ENCODE assay signal across 9 cellular contexts in genomic region chr12:6697584-6698351, GRCh38. TPM values are rescaled to one million over a fixed set of nuclear protein-coding genes. Genes with fewer than 3 reads are reported as not detected.
DNase-seq lines count a peak whose midpoint lies in the region; ATAC-seq, FAIRE-seq and TF ChIP-seq lines count a peak whose summit lies in the region.
"Had no signal": no experiment of that assay in that cellular context is flagged by ENCODE, and none has a peak within 500 bp of the region (broad histone marks: within the 10 kb centered on the region; RNA-seq: fewer than 3 reads in every experiment).

No MANE protein-coding gene starts in this region.

- H3K27me3 ChIP-seq in MG63: peaks cover 35% of the 10 kb centered on the region
- H3K27me3 ChIP-seq in HepG2 (ENCODE audit: control insufficient read depth in 1 of 2, insufficient read depth in 2 of 2, low read length in 2 of 2): peaks cover 9 to 68% of the 10 kb centered on the region in 2 experiments

- TF ChIP-seq EP300 in HepG2 (IDR thresholded peaks at IDR 0.05; ENCODE audit: low read depth in 2 of 2, low read length in 2 of 2) (no peak), HepG2 (CRISPR knock-in tag; IDR thresholded peaks at IDR 0.05; ENCODE audit: borderline replicate concordance) (no peak)

- FAIRE-seq in HepG2 (lab: Jason Lieb, UNC): peak; percentile 72

- intact Hi-C loops in HepG2 (cut with micrococcal nuclease; ENCODE audit: unreplicated experiment): loop anchor here (2.0 to 5.0 kb wide), 2 partner anchors 81 to 145 kb away; no protein-coding TSS in a partner anchor

- POLR2A ChIA-PET in HepG2 (lab: Yijun Ruan, JAX): interaction anchor here (1.6 to 1.9 kb wide), 2 partner anchors 8 to 25 kb away, joined by 7 to 9 read pairs; partner anchors contain the start of genes COPS7A and ZNF384

- CTCF ChIA-PET in HepG2 (lab: Yijun Ruan, JAX; ENCODE audit: low intra/inter-chr PET ratio, low total read pairs): interaction anchor here (0.7 to 2.2 kb wide), 6 partner anchors 30 to 144 kb away, joined by 3 to 33 read pairs (median 4); no protein-coding TSS in a partner anchor

- H2AFZ ChIP-seq in HepG2 (ENCODE audit: low read length): no peak overlapping the region

- ATAC-seq in HepG2 (peak; percentile 84), HG03045 (IDR thresholded peaks at IDR 0.05; ENCODE audit: unreplicated experiment) (no peak), HG02588 (IDR thresholded peaks at IDR 0.05; ENCODE audit: unreplicated experiment) (no peak)

- no peak overlapping the region for H3K9ac ChIP-seq in HepG2 (ENCODE audit: insufficient read depth, low read depth, low read length)

- 31% methylated on average over 13 of the region's 17 CpGs for WGBS in HepG2 (ENCODE audit: low lambda C conversion rate)

- no peaks in the 10 kb centered on the region for H4K20me1 ChIP-seq in HepG2 (ENCODE audit: insufficient read depth, low read length)

- H3K27ac ChIP-seq in HepG2 (ENCODE audit: extremely low read length, insufficient read depth, low read length): no peak overlapping the region
- H3K27ac ChIP-seq: thyroid gland had no signal

- H3K9me3 ChIP-seq in MG63 (no peaks in the 10 kb centered on the region), HepG2 (ENCODE audit: low read length) (no peaks in the 10 kb centered on the region)
- H3K9me3 ChIP-seq: thyroid gland had no signal

- in situ Hi-C loops in HepG2 (cut with HindIII; ENCODE audit: extremely low pct_ligation_motif_present, low pct_unique_long_range_greater_than_20kb): loop anchor here (5.0 kb wide), 2 partner anchors 35 to 80 kb away; partner anchors contain the start of gene ING4

- no peaks in the 10 kb centered on the region for H3K79me2 ChIP-seq in HepG2 (ENCODE audit: insufficient read depth, low read length)

- TF ChIP-seq CTCF in HepG2 (CRISPR knock-in tag; IDR thresholded peaks at IDR 0.05): peak; percentile 86

- no peak for TF ChIP-seq POLR2A in HepG2 (IDR thresholded peaks at IDR 0.05; ENCODE audit: insufficient read depth in 1 of 2, low read depth in 2 of 2, low read length in 2 of 2)

- H3K4me1 ChIP-seq in HepG2 (ENCODE audit: insufficient read depth, low read length): peaks cover 24% of the 10 kb centered on the region

- H3K4me3 ChIP-seq in MG63: no peak overlapping the region
- no peak overlapping the region for H3K4me3 ChIP-seq in HepG2 (replicated peaks in 1 of 3; ENCODE audit: insufficient read depth in 1 of 3, low read depth in 2 of 3, low read length in 3 of 3)
- H3K4me3 ChIP-seq: thyroid gland had no signal

- no peaks in the 10 kb centered on the region for H3K36me3 ChIP-seq in MG63
- no peaks in the 10 kb centered on the region for H3K36me3 ChIP-seq in HepG2 (replicated peaks in 1 of 2; ENCODE audit: control insufficient read depth in 1 of 2, insufficient read depth in 2 of 2, low read length in 2 of 2)
- H3K36me3 ChIP-seq: thyroid gland had no signal

- peak; percentile 82 for TF ChIP-seq RAD21 in HepG2 (CRISPR knock-in tag; IDR thresholded peaks at IDR 0.05)

- BruUV-seq in HepG2 (replicated peaks; lab: Mats Ljungman, UMichigan): no TSS peak

- H3K4me2 ChIP-seq in HepG2 (ENCODE audit: low read depth, low read length): no peak overlapping the region

- peak; percentile 29 for DNase-seq in stimulated activated CD4-positive, alpha-beta T cell treated with anti-CD3 and anti-CD28 coated beads, Interleukin-15, amount 100 ng/mL, for 24 hours
- no peak for DNase-seq in stimulated activated CD4-positive, alpha-beta T cell treated with anti-CD3 and anti-CD28 coated beads, Interleukin-4, amount 100 ng/mL, for 4 hours
- DNase-seq in MG63: peak; percentile 51
- DNase-seq in amniotic stem cell (lab: John Stamatoyannopoulos, UW): peak; percentile 17
- DNase-seq in HepG2 (ENCODE audit: low spot score): peak; percentile 45
- DNase-seq in effector CD8-positive, alpha-beta T cell (lab: John Stamatoyannopoulos, UW): no peak

RNA-seq across cellular contexts. Expression of gene PIANP, which starts 2.8 kb away (rescaled TPM):
- total RNA-seq in MG63 (2014; rRNA removed; shearing (Covaris generic); ENCODE audit: low replicate concordance): not detected in 2 replicates
- not detected in 2 replicates for total RNA-seq in HepG2 (2016; rRNA removed; fragmentation: Illumina TruSeq; extraction: Trizol)
- not detected in 2 replicates for total RNA-seq in HepG2 (2016; cell fraction: cytosol; rRNA removed; fragmentation: Illumina TruSeq; extraction: Trizol; ENCODE audit: low read depth)
- not detected in 2 replicates for total RNA-seq in HepG2 (2016; cell fraction: insoluble cytoplasmic fraction; rRNA removed; fragmentation: Illumina TruSeq; extraction: Trizol)
- not detected in 2 replicates for total RNA-seq in HepG2 (2016; cell fraction: membrane; rRNA removed; fragmentation: Illumina TruSeq; extraction: Trizol)
- total RNA-seq in HepG2 (2016; cell fraction: nucleus; rRNA removed; fragmentation: Illumina TruSeq; extraction: Trizol): not detected in 2 replicates
- not detected in 2 replicates for polyA plus RNA-seq in HepG2 (2011; rRNA removed)
- not detected in 2 replicates for polyA plus RNA-seq in HepG2 (2011; cell fraction: cytosol; rRNA removed)
- not detected in 2 replicates for polyA plus RNA-seq in HepG2 (2011; cell fraction: nucleus; rRNA removed)
- 0.07 TPM in 1 of 2 replicates, not detected in the other for polyA plus RNA-seq in HepG2 (2012)
- not detected in 2 replicates for polyA plus RNA-seq in HepG2 (2016; cell fraction: cytosol; fragmentation: Illumina TruSeq; extraction: Trizol; ENCODE audit: low read depth)
- not detected in 2 replicates for polyA plus RNA-seq in HepG2 (2016; cell fraction: insoluble cytoplasmic fraction; fragmentation: Illumina TruSeq; extraction: Trizol; ENCODE audit: low read depth)
- polyA plus RNA-seq in HepG2 (2016; cell fraction: membrane; fragmentation: Illumina TruSeq; extraction: Trizol; ENCODE audit: low read depth): not detected in 2 replicates
- polyA plus RNA-seq in HepG2 (2016; cell fraction: nucleus; fragmentation: Illumina TruSeq; extraction: Trizol; ENCODE audit: insufficient read depth, low read depth): not detected in 2 replicates
- not detected in 2 replicates for polyA minus RNA-seq in HepG2 (2011; rRNA and poly(A)+ RNA removed; ENCODE audit: low replicate concordance)
- not detected in 2 replicates for polyA minus RNA-seq in HepG2 (2011; cell fraction: cytosol; rRNA and poly(A)+ RNA removed)
- polyA minus RNA-seq in HepG2 (2011; cell fraction: nucleus; rRNA and poly(A)+ RNA removed): not detected in 2 replicates

RNA-seq across cellular contexts. Expression of gene ZNF384, which starts 8.6 kb away (rescaled TPM):
- 9.3 and 21.9 TPM in 2 replicates for total RNA-seq in MG63 (2014; rRNA removed; shearing (Covaris generic); ENCODE audit: low replicate concordance)
- 23.6 and 24.1 TPM in 2 replicates for total RNA-seq in HepG2 (2016; rRNA removed; fragmentation: Illumina TruSeq; extraction: Trizol)
- total RNA-seq in HepG2 (2016; cell fraction: cytosol; rRNA removed; fragmentation: Illumina TruSeq; extraction: Trizol; ENCODE audit: low read depth): 9.5 and 12.0 TPM in 2 replicates
- total RNA-seq in HepG2 (2016; cell fraction: insoluble cytoplasmic fraction; rRNA removed; fragmentation: Illumina TruSeq; extraction: Trizol): 19.2 and 25.6 TPM in 2 replicates
- total RNA-seq in HepG2 (2016; cell fraction: membrane; rRNA removed; fragmentation: Illumina TruSeq; extraction: Trizol): 22.5 and 24.6 TPM in 2 replicates
- total RNA-seq in HepG2 (2016; cell fraction: nucleus; rRNA removed; fragmentation: Illumina TruSeq; extraction: Trizol): 23.6 and 28.7 TPM in 2 replicates
- 54.3 and 55.3 TPM in 2 replicates for polyA plus RNA-seq in HepG2 (2011; rRNA removed)
- polyA plus RNA-seq in HepG2 (2011; cell fraction: cytosol; rRNA removed): 26.5 and 29.9 TPM in 2 replicates
- 112 and 139 TPM in 2 replicates for polyA plus RNA-seq in HepG2 (2011; cell fraction: nucleus; rRNA removed)
- 40.4 and 40.6 TPM in 2 replicates for polyA plus RNA-seq in HepG2 (2012)
- 10.8 and 12.9 TPM in 2 replicates for polyA plus RNA-seq in HepG2 (2016; cell fraction: cytosol; fragmentation: Illumina TruSeq; extraction: Trizol; ENCODE audit: low read depth)
- 33.3 and 40.1 TPM in 2 replicates for polyA plus RNA-seq in HepG2 (2016; cell fraction: insoluble cytoplasmic fraction; fragmentation: Illumina TruSeq; extraction: Trizol; ENCODE audit: low read depth)
- polyA plus RNA-seq in HepG2 (2016; cell fraction: membrane; fragmentation: Illumina TruSeq; extraction: Trizol; ENCODE audit: low read depth): 24.4 and 28.3 TPM in 2 replicates
- 82.1 and 94.6 TPM in 2 replicates for polyA plus RNA-seq in HepG2 (2016; cell fraction: nucleus; fragmentation: Illumina TruSeq; extraction: Trizol; ENCODE audit: insufficient read depth, low read depth)
- polyA minus RNA-seq in HepG2 (2011; rRNA and poly(A)+ RNA removed; ENCODE audit: low replicate concordance): 80.0 and 92.0 TPM in 2 replicates
- 13.9 and 16.4 TPM in 2 replicates for polyA minus RNA-seq in HepG2 (2011; cell fraction: cytosol; rRNA and poly(A)+ RNA removed)
- 55.5 and 59.3 TPM in 2 replicates for polyA minus RNA-seq in HepG2 (2011; cell fraction: nucleus; rRNA and poly(A)+ RNA removed)

RNA-seq across cellular contexts. Expression of gene COPS7A, which starts 26.1 kb away (rescaled TPM):
- total RNA-seq in MG63 (2014; rRNA removed; shearing (Covaris generic); ENCODE audit: low replicate concordance): 91.3 and 125 TPM in 2 replicates
- 38.0 and 40.0 TPM in 2 replicates for total RNA-seq in HepG2 (2016; rRNA removed; fragmentation: Illumina TruSeq; extraction: Trizol)
- total RNA-seq in HepG2 (2016; cell fraction: cytosol; rRNA removed; fragmentation: Illumina TruSeq; extraction: Trizol; ENCODE audit: low read depth): 16.6 and 19.7 TPM in 2 replicates
- 38.4 and 43.8 TPM in 2 replicates for total RNA-seq in HepG2 (2016; cell fraction: insoluble cytoplasmic fraction; rRNA removed; fragmentation: Illumina TruSeq; extraction: Trizol)
- 33.7 and 38.9 TPM in 2 replicates for total RNA-seq in HepG2 (2016; cell fraction: membrane; rRNA removed; fragmentation: Illumina TruSeq; extraction: Trizol)
- total RNA-seq in HepG2 (2016; cell fraction: nucleus; rRNA removed; fragmentation: Illumina TruSeq; extraction: Trizol): 20.4 and 24.9 TPM in 2 replicates
- polyA plus RNA-seq in HepG2 (2011; rRNA removed): 71.4 and 73.6 TPM in 2 replicates
- 68.4 and 72.5 TPM in 2 replicates for polyA plus RNA-seq in HepG2 (2011; cell fraction: cytosol; rRNA removed)
- 96.7 and 97.8 TPM in 2 replicates for polyA plus RNA-seq in HepG2 (2011; cell fraction: nucleus; rRNA removed)
- polyA plus RNA-seq in HepG2 (2012): 27.8 and 28.6 TPM in 2 replicates
- 16.8 and 17.8 TPM in 2 replicates for polyA plus RNA-seq in HepG2 (2016; cell fraction: cytosol; fragmentation: Illumina TruSeq; extraction: Trizol; ENCODE audit: low read depth)
- polyA plus RNA-seq in HepG2 (2016; cell fraction: insoluble cytoplasmic fraction; fragmentation: Illumina TruSeq; extraction: Trizol; ENCODE audit: low read depth): 43.9 and 53.4 TPM in 2 replicates
- polyA plus RNA-seq in HepG2 (2016; cell fraction: membrane; fragmentation: Illumina TruSeq; extraction: Trizol; ENCODE audit: low read depth): 27.8 and 32.9 TPM in 2 replicates
- polyA plus RNA-seq in HepG2 (2016; cell fraction: nucleus; fragmentation: Illumina TruSeq; extraction: Trizol; ENCODE audit: insufficient read depth, low read depth): 43.1 and 49.0 TPM in 2 replicates
- 54.1 and 62.8 TPM in 2 replicates for polyA minus RNA-seq in HepG2 (2011; rRNA and poly(A)+ RNA removed; ENCODE audit: low replicate concordance)
- polyA minus RNA-seq in HepG2 (2011; cell fraction: cytosol; rRNA and poly(A)+ RNA removed): 14.6 and 16.3 TPM in 2 replicates
- polyA minus RNA-seq in HepG2 (2011; cell fraction: nucleus; rRNA and poly(A)+ RNA removed): 9.7 and 12.6 TPM in 2 replicates

RNA-seq across cellular contexts. Expression of gene ING4, which starts 34.8 kb away (rescaled TPM):
- 30.1 and 33.1 TPM in 2 replicates for total RNA-seq in MG63 (2014; rRNA removed; shearing (Covaris generic); ENCODE audit: low replicate concordance)
- total RNA-seq in HepG2 (2016; rRNA removed; fragmentation: Illumina TruSeq; extraction: Trizol): 12.7 and 14.4 TPM in 2 replicates
- 2.9 and 3.4 TPM in 2 replicates for total RNA-seq in HepG2 (2016; cell fraction: cytosol; rRNA removed; fragmentation: Illumina TruSeq; extraction: Trizol; ENCODE audit: low read depth)
- 13.3 and 14.0 TPM in 2 replicates for total RNA-seq in HepG2 (2016; cell fraction: insoluble cytoplasmic fraction; rRNA removed; fragmentation: Illumina TruSeq; extraction: Trizol)
- total RNA-seq in HepG2 (2016; cell fraction: membrane; rRNA removed; fragmentation: Illumina TruSeq; extraction: Trizol): 5.1 and 6.2 TPM in 2 replicates
- 11.6 and 13.4 TPM in 2 replicates for total RNA-seq in HepG2 (2016; cell fraction: nucleus; rRNA removed; fragmentation: Illumina TruSeq; extraction: Trizol)
- 32.4 and 34.2 TPM in 2 replicates for polyA plus RNA-seq in HepG2 (2011; rRNA removed)
- 22.0 and 28.2 TPM in 2 replicates for polyA plus RNA-seq in HepG2 (2011; cell fraction: cytosol; rRNA removed)
- 105 and 110 TPM in 2 replicates for polyA plus RNA-seq in HepG2 (2011; cell fraction: nucleus; rRNA removed)
- polyA plus RNA-seq in HepG2 (2012): 22.9 and 25.8 TPM in 2 replicates
- 2.6 and 2.9 TPM in 2 replicates for polyA plus RNA-seq in HepG2 (2016; cell fraction: cytosol; fragmentation: Illumina TruSeq; extraction: Trizol; ENCODE audit: low read depth)
- 12.1 and 12.8 TPM in 2 replicates for polyA plus RNA-seq in HepG2 (2016; cell fraction: insoluble cytoplasmic fraction; fragmentation: Illumina TruSeq; extraction: Trizol; ENCODE audit: low read depth)
- 3.7 and 4.9 TPM in 2 replicates for polyA plus RNA-seq in HepG2 (2016; cell fraction: membrane; fragmentation: Illumina TruSeq; extraction: Trizol; ENCODE audit: low read depth)
- polyA plus RNA-seq in HepG2 (2016; cell fraction: nucleus; fragmentation: Illumina TruSeq; extraction: Trizol; ENCODE audit: insufficient read depth, low read depth): 28.8 and 29.1 TPM in 2 replicates
- polyA minus RNA-seq in HepG2 (2011; rRNA and poly(A)+ RNA removed; ENCODE audit: low replicate concordance): 11.6 and 18.9 TPM in 2 replicates
- polyA minus RNA-seq in HepG2 (2011; cell fraction: cytosol; rRNA and poly(A)+ RNA removed): 3.6 and 5.9 TPM in 2 replicates
- 25.4 and 28.7 TPM in 2 replicates for polyA minus RNA-seq in HepG2 (2011; cell fraction: nucleus; rRNA and poly(A)+ RNA removed)

RNA-seq across cellular contexts. Expression of gene ACRBP, which starts 50.5 kb away (rescaled TPM):
- total RNA-seq in MG63 (2014; rRNA removed; shearing (Covaris generic); ENCODE audit: low replicate concordance): not detected in 2 replicates
- not detected in 2 replicates for total RNA-seq in HepG2 (2016; rRNA removed; fragmentation: Illumina TruSeq; extraction: Trizol)
- total RNA-seq in HepG2 (2016; cell fraction: cytosol; rRNA removed; fragmentation: Illumina TruSeq; extraction: Trizol; ENCODE audit: low read depth): 0.61 TPM in 1 of 2 replicates, not detected in the other
- 0.11 TPM in 1 of 2 replicates, not detected in the other for total RNA-seq in HepG2 (2016; cell fraction: insoluble cytoplasmic fraction; rRNA removed; fragmentation: Illumina TruSeq; extraction: Trizol)
- total RNA-seq in HepG2 (2016; cell fraction: membrane; rRNA removed; fragmentation: Illumina TruSeq; extraction: Trizol): not detected in 2 replicates
- 0.43 TPM in 1 of 2 replicates, not detected in the other for total RNA-seq in HepG2 (2016; cell fraction: nucleus; rRNA removed; fragmentation: Illumina TruSeq; extraction: Trizol)
- 0.37 and 0.46 TPM in 2 replicates for polyA plus RNA-seq in HepG2 (2011; rRNA removed)
- polyA plus RNA-seq in HepG2 (2011; cell fraction: cytosol; rRNA removed): 0.17 and 0.28 TPM in 2 replicates
- 2.4 and 3.2 TPM in 2 replicates for polyA plus RNA-seq in HepG2 (2011; cell fraction: nucleus; rRNA removed)
- 0.19 and 0.63 TPM in 2 replicates for polyA plus RNA-seq in HepG2 (2012)
- polyA plus RNA-seq in HepG2 (2016; cell fraction: cytosol; fragmentation: Illumina TruSeq; extraction: Trizol; ENCODE audit: low read depth): not detected in 2 replicates
- polyA plus RNA-seq in HepG2 (2016; cell fraction: insoluble cytoplasmic fraction; fragmentation: Illumina TruSeq; extraction: Trizol; ENCODE audit: low read depth): not detected in 2 replicates
- not detected in 2 replicates for polyA plus RNA-seq in HepG2 (2016; cell fraction: membrane; fragmentation: Illumina TruSeq; extraction: Trizol; ENCODE audit: low read depth)
- not detected in 2 replicates for polyA plus RNA-seq in HepG2 (2016; cell fraction: nucleus; fragmentation: Illumina TruSeq; extraction: Trizol; ENCODE audit: insufficient read depth, low read depth)
- polyA minus RNA-seq in HepG2 (2011; rRNA and poly(A)+ RNA removed; ENCODE audit: low replicate concordance): 1.1 and 2.1 TPM in 2 replicates
- not detected in 2 replicates for polyA minus RNA-seq in HepG2 (2011; cell fraction: cytosol; rRNA and poly(A)+ RNA removed)
- polyA minus RNA-seq in HepG2 (2011; cell fraction: nucleus; rRNA and poly(A)+ RNA removed): 0.99 and 1.0 TPM in 2 replicates

Comparison
In these comparisons a context has a peak if more than half of its experiments do, and no peak if none do; other contexts are left out.
1. DNase-seq: peak in stimulated activated CD4-positive, alpha-beta T cell treated with anti-CD3 and anti-CD28 coated beads, Interleukin-15, amount 100 ng/mL, for 24 hours (single experiment), MG63 (single experiment), amniotic stem cell (single experiment) and HepG2 (single experiment); none in stimulated activated CD4-positive, alpha-beta T cell treated with anti-CD3 and anti-CD28 coated beads, Interleukin-4, amount 100 ng/mL, for 4 hours (0 of 2) and effector CD8-positive, alpha-beta T cell (single experiment).